ENCODE assay signal across 9 cellular contexts in genomic region chr12:26471560-26471959, GRCh38.
DNase-seq lines count a peak whose midpoint lies in the region; ATAC-seq, FAIRE-seq and TF ChIP-seq lines count a peak whose summit lies in the region.
"Had no signal": no experiment of that assay in that cellular context is flagged by ENCODE, and none has a peak within 500 bp of the region (broad histone marks: within the 10 kb centered on the region; RNA-seq: fewer than 3 reads in every experiment).

No MANE protein-coding gene starts in this region.

- H3K36me3 ChIP-seq in mesendoderm (ENCODE audit: control insufficient read depth, insufficient read depth, low read length): no peaks in the 10 kb centered on the region

- no peak for FAIRE-seq in D721Med (lab: Jason Lieb, UNC)

- no peak overlapping the region for H3K4me2 ChIP-seq in mesendoderm (ENCODE audit: low read length)

- H3K27me3 ChIP-seq in mesendoderm (ENCODE audit: insufficient read depth, low read length, poor library complexity): no peaks in the 10 kb centered on the region

- no peaks in the 10 kb centered on the region for H3K4me1 ChIP-seq in mesendoderm (ENCODE audit: control insufficient read depth, low read depth, low read length)

- no peak overlapping the region for H4K5ac ChIP-seq in mesendoderm (ENCODE audit: low read length)

- no peak overlapping the region for H3K4me3 ChIP-seq in mesendoderm (ENCODE audit: low read length)

- no peak overlapping the region for H2AK5ac ChIP-seq in mesendoderm (ENCODE audit: low read length)

- peaks cover 27% of the 10 kb centered on the region for H3K4me1 Mint-ChIP-seq in T-helper 1 cell treated with Interleukin-12 subunit alpha and Interleukin-12 subunit beta and Interleukin-4 antibody, amounts not matched to agents 30 μg/mL and 1 μg/mL, for 36 hours (ENCODE audit: low read depth)

- no peak overlapping the region for H3K18ac ChIP-seq in mesendoderm (ENCODE audit: low read length)

- H3K9ac ChIP-seq in mesendoderm (ENCODE audit: low read length): no peak overlapping the region

- peak overlapping the region; percentile 4 for H3K4me3 Mint-ChIP-seq in T-helper 1 cell treated with Interleukin-12 subunit alpha and Interleukin-12 subunit beta and Interleukin-4 antibody, amounts not matched to agents 30 μg/mL and 1 μg/mL, for 36 hours
- H3K4me3 Mint-ChIP-seq: nephron had no signal

- peak overlapping the region; percentile 2 for H3K27ac Mint-ChIP-seq in T-helper 1 cell treated with Interleukin-12 subunit alpha and Interleukin-12 subunit beta and Interleukin-4 antibody, amounts not matched to agents 30 μg/mL and 1 μg/mL, for 36 hours

- H2BK5ac ChIP-seq in mesendoderm (ENCODE audit: low read length): no peak overlapping the region

- peaks cover 35% of the 10 kb centered on the region for H3K36me3 Mint-ChIP-seq in T-helper 1 cell treated with Interleukin-12 subunit alpha and Interleukin-12 subunit beta and Interleukin-4 antibody, amounts not matched to agents 30 μg/mL and 1 μg/mL, for 36 hours (ENCODE audit: low read depth)

- H2BK120ac ChIP-seq in mesendoderm (ENCODE audit: low read depth, low read length): no peak overlapping the region

- H4K8ac ChIP-seq in mesendoderm (ENCODE audit: low read depth, low read length): no peak overlapping the region

- no peak overlapping the region for H3K23ac ChIP-seq in mesendoderm (ENCODE audit: low read length)

- H3K4ac ChIP-seq in mesendoderm (ENCODE audit: low read depth, low read length): no peak overlapping the region

- DNase-seq in AG08396 (ENCODE audit: low spot score) (peak; percentile 15), medulla oblongata (ENCODE audit: extremely low spot score) (peak; percentile 86), activated gamma-delta T cell treated with Interleukin-2 at 50 U/mL for 16 hours (no peak), mesendoderm (no peak), D721Med (ENCODE audit: insufficient read length, low spot score) (no peak)

- TF ChIP-seq CTCF in D721Med (IDR thresholded peaks at IDR 0.05; ENCODE audit: insufficient read depth, missing control alignments): no peak

- no peak overlapping the region for H3K27ac ChIP-seq in mesendoderm (ENCODE audit: low read depth, low read length)

- H3K56ac ChIP-seq in mesendoderm (ENCODE audit: low read length): no peak overlapping the region

- peaks cover 3% of the 10 kb centered on the region for H3K9me3 Mint-ChIP-seq in T-helper 1 cell treated with Interleukin-12 subunit alpha and Interleukin-12 subunit beta and Interleukin-4 antibody, amounts not matched to agents 30 μg/mL and 1 μg/mL, for 36 hours
- H3K9me3 Mint-ChIP-seq: nephron had no signal

- no peaks in the 10 kb centered on the region for H3K79me2 ChIP-seq in mesendoderm (ENCODE audit: control insufficient read depth, insufficient read depth, low read length)

- no peaks in the 10 kb centered on the region for H3K27me3 Mint-ChIP-seq in T-helper 1 cell treated with Interleukin-12 subunit alpha and Interleukin-12 subunit beta and Interleukin-4 antibody, amounts not matched to agents 30 μg/mL and 1 μg/mL, for 36 hours (ENCODE audit: low read depth)

- no peaks in the 10 kb centered on the region for H3K79me1 ChIP-seq in mesendoderm (ENCODE audit: low read length)

- ATAC-seq in GM18909 (IDR thresholded peaks at IDR 0.05; ENCODE audit: poor library complexity, unreplicated experiment) (peak; percentile 79), HG03060 (IDR thresholded peaks at IDR 0.05; ENCODE audit: low read depth, unreplicated experiment) (peak; percentile 77)

- no peak overlapping the region for H2BK15ac ChIP-seq in mesendoderm (replicated peaks; ENCODE audit: low read depth)

Comparison
In these comparisons a context has a peak if more than half of its experiments do, and no peak if none do; other contexts are left out.
1. DNase-seq: peak in AG08396 (single experiment) and medulla oblongata (single experiment); none in activated gamma-delta T cell treated with Interleukin-2 at 50 U/mL for 16 hours (single experiment), mesendoderm (single experiment) and D721Med (single experiment).